17 cellular contexts compared by ENCODE assay signal in the genomic region with DNA sequence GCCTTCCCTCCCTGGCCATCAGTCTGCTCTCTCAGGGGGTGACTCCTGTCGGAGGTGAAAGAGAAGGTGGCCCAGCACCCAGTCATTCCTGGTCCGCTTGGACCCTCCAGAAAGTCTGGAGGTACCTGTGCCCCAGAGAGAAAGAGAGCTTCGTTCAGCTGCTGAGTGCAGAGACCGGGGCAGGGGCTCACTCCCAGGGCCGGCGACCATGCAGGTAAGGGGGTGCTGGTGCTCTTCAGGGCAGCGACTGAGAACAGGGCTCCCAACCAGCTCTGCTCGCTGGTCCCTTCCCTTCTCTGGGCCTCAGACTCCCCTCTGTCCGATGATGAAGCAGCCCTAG. TPM values are rescaled to one million over a fixed set of nuclear protein-coding genes. Genes with fewer than 3 reads are reported as not detected.
DNase-seq lines count a peak whose midpoint lies in the region; ATAC-seq and TF ChIP-seq lines count a peak whose summit lies in the region.
"Had no signal": no experiment of that assay in that cellular context is flagged by ENCODE, and none has a peak within 500 bp of the region (broad histone marks: within the 10 kb centered on the region; RNA-seq: fewer than 3 reads in every experiment).

No MANE protein-coding gene starts in this region.

- H3K4me1 ChIP-seq in Peyer's patch (peaks cover 0 to 75% (median 17%) of the 10 kb centered on the region in 4 donors), esophagus muscularis mucosa (peaks cover 100% of the 10 kb centered on the region in 4 donors), ovary (ENCODE audit: insufficient read depth) (peaks cover 31% of the 10 kb centered on the region), thoracic aorta (ENCODE audit: control insufficient read depth in 1 of 2, low read depth in 2 of 2) (peaks cover 85 to 99% of the 10 kb centered on the region in 2 donors)

- H3K9me3 ChIP-seq in Peyer's patch (no peaks in the 10 kb centered on the region), esophagus muscularis mucosa (no peaks in the 10 kb centered on the region), ovary (no peaks in the 10 kb centered on the region), thoracic aorta (no peaks in the 10 kb centered on the region)

- H3K9me3 Mint-ChIP-seq in activated naive CD4-positive, alpha-beta T cell treated with anti-CD3 and anti-CD28 coated beads for 36 hours = no peaks in the 10 kb centered on the region
- H3K9me3 Mint-ChIP-seq: activated CD4-positive, alpha-beta memory T cell treated with anti-CD3 and anti-CD28 coated beads, Interleukin-2, amount 10 ng/mL, durations not matched to agents 7 days and 5 days; activated T-helper 1 cell treated with anti-CD3 and anti-CD28 coated beads, Interleukin-12 subunit alpha, Interleukin-12 subunit beta, Interleukin-2, Interleukin-4 antibody, amounts not matched to agents 30 ng/mL and 10 ng/mL and 1 ng/mL, durations not matched to agents 14 hours and 24 hours and 36 hours; IgD-negative memory B cell; nephron; stimulated activated effector memory CD8-positive, alpha-beta T cell treated with anti-CD3 and anti-CD28 coated beads, Interleukin-12 subunit alpha, Interleukin-12 subunit beta, amount 100 ng/mL, for 72 hours had no signal

- no peaks in the 10 kb centered on the region for H3K27me3 ChIP-seq in Peyer's patch
- no peaks in the 10 kb centered on the region for H3K27me3 ChIP-seq in esophagus muscularis mucosa
- H3K27me3 ChIP-seq in ovary = no peaks in the 10 kb centered on the region
- no peaks in the 10 kb centered on the region for H3K27me3 ChIP-seq in thoracic aorta (replicated peaks; ENCODE audit: insufficient read depth)

- H3K36me3 ChIP-seq in Peyer's patch (no peaks in the 10 kb centered on the region), esophagus muscularis mucosa (peaks cover 0 to 25% (median 0%) of the 10 kb centered on the region in 4 donors), ovary (no peaks in the 10 kb centered on the region), thoracic aorta (no peaks in the 10 kb centered on the region)

- TF ChIP-seq CTCF in Peyer's patch (IDR thresholded peaks at IDR 0.05) (no peak), esophagus muscularis mucosa (IDR thresholded peaks at IDR 0.05) (no peak), ovary (IDR thresholded peaks at IDR 0.05) (no peak), thoracic aorta (IDR thresholded peaks at IDR 0.05) (no peak)

- H3K4me1 Mint-ChIP-seq in activated naive CD4-positive, alpha-beta T cell treated with anti-CD3 and anti-CD28 coated beads for 36 hours (ENCODE audit: low read depth) = peaks cover 20% of the 10 kb centered on the region

- intact Hi-C loops in esophagus muscularis mucosa (cut with DNase I) = no loop called here
- intact Hi-C loops in ovary (cut with DNase I) = no loop called here
- intact Hi-C loops in activated naive CD4-positive, alpha-beta T cell treated with anti-CD3 and anti-CD28 coated beads for 36 hours (cut with micrococcal nuclease) = no loop called here

- H3K4me3 ChIP-seq in Peyer's patch (no peak overlapping the region), esophagus muscularis mucosa (no peak overlapping the region), ovary (no peak overlapping the region), thoracic aorta (no peak overlapping the region)

- DNase-seq in Peyer's patch (no peak), esophagus muscularis mucosa (ENCODE audit: extremely low spot score) (no peak), ovary (no peak), thoracic aorta (ENCODE audit: low spot score) (no peak), hepatic stellate cell (ENCODE audit: low spot score) (no peak), cerebellar nuclear complex (lab: John Stamatoyannopoulos, UW) (no peak)
- no peak for DNase-seq in activated naive CD4-positive, alpha-beta T cell treated with anti-CD3 and anti-CD28 coated beads for 36 hours
- DNase-seq: activated CD4-positive, alpha-beta memory T cell treated with anti-CD3 and anti-CD28 coated beads, Interleukin-2, amount 10 ng/mL, durations not matched to agents 7 days and 5 days; amygdala; DMS 273 treated with DMSO at 0.1 percent for 48 hours; MV-4-11; NCI-H82 had no signal

- CTCF ChIA-PET in activated naive CD4-positive, alpha-beta T cell treated with anti-CD3 and anti-CD28 coated beads for 36 hours (lab: Charles Lee) = no interaction called here

- H3K4me3 Mint-ChIP-seq in activated naive CD4-positive, alpha-beta T cell treated with anti-CD3 and anti-CD28 coated beads for 36 hours = no peak overlapping the region
- H3K4me3 Mint-ChIP-seq: activated CD4-positive, alpha-beta memory T cell treated with anti-CD3 and anti-CD28 coated beads, Interleukin-2, amount 10 ng/mL, durations not matched to agents 7 days and 5 days; activated T-helper 1 cell treated with anti-CD3 and anti-CD28 coated beads, Interleukin-12 subunit alpha, Interleukin-12 subunit beta, Interleukin-2, Interleukin-4 antibody, amounts not matched to agents 30 ng/mL and 10 ng/mL and 1 ng/mL, durations not matched to agents 14 hours and 24 hours and 36 hours; IgD-negative memory B cell; nephron; stimulated activated effector memory CD8-positive, alpha-beta T cell treated with anti-CD3 and anti-CD28 coated beads, Interleukin-12 subunit alpha, Interleukin-12 subunit beta, amount 100 ng/mL, for 72 hours had no signal

- no peaks in the 10 kb centered on the region for H3K27me3 Mint-ChIP-seq in activated naive CD4-positive, alpha-beta T cell treated with anti-CD3 and anti-CD28 coated beads for 36 hours (ENCODE audit: low read depth)
- H3K27me3 Mint-ChIP-seq: activated CD4-positive, alpha-beta memory T cell treated with anti-CD3 and anti-CD28 coated beads, Interleukin-2, amount 10 ng/mL, durations not matched to agents 7 days and 5 days; IgD-negative memory B cell had no signal

- H3K27ac ChIP-seq in Peyer's patch (peak overlapping the region; percentile 49 to 88 (median 75)), esophagus muscularis mucosa (replicated peaks in 1 of 4) (peak overlapping the region; percentile 93 to 99 (median 98)), ovary (peak overlapping the region; percentile 26 to 55), thoracic aorta (peak overlapping the region; percentile 99)

- TF ChIP-seq EP300 in esophagus muscularis mucosa (IDR thresholded peaks at IDR 0.05) (no peak), ovary (IDR thresholded peaks at IDR 0.05) (no peak)

- 86% methylated on average over 8 of the region's 9 CpGs for WGBS in esophagus muscularis mucosa
- WGBS in ovary, 3 donors = 85 to 88% (median 86%) methylated on average over 9 of the region's 9 CpGs

- TF ChIP-seq POLR2A in Peyer's patch (IDR thresholded peaks at IDR 0.05) = no peak
- TF ChIP-seq POLR2A in esophagus muscularis mucosa (IDR thresholded peaks at IDR 0.05; ENCODE audit: low read depth) = no peak
- TF ChIP-seq POLR2A in ovary (IDR thresholded peaks at IDR 0.05) = no peak

- H3K27ac Mint-ChIP-seq in activated naive CD4-positive, alpha-beta T cell treated with anti-CD3 and anti-CD28 coated beads for 36 hours = no peak overlapping the region
- H3K27ac Mint-ChIP-seq: activated CD4-positive, alpha-beta memory T cell treated with anti-CD3 and anti-CD28 coated beads, Interleukin-2, amount 10 ng/mL, durations not matched to agents 7 days and 5 days; activated T-helper 1 cell treated with anti-CD3 and anti-CD28 coated beads, Interleukin-12 subunit alpha, Interleukin-12 subunit beta, Interleukin-2, Interleukin-4 antibody, amounts not matched to agents 30 ng/mL and 10 ng/mL and 1 ng/mL, durations not matched to agents 14 hours and 24 hours and 36 hours; stimulated activated effector memory CD8-positive, alpha-beta T cell treated with anti-CD3 and anti-CD28 coated beads, Interleukin-12 subunit alpha, Interleukin-12 subunit beta, amount 100 ng/mL, for 72 hours had no signal

- ATAC-seq in thoracic aorta (ENCODE audit: insufficient number of reproducible peaks, low FRiP score, low read depth) = no peak
- ATAC-seq in HG03565 (IDR thresholded peaks at IDR 0.05; ENCODE audit: unreplicated experiment) = no peak
- ATAC-seq: stimulated activated effector memory CD8-positive, alpha-beta T cell treated with anti-CD3 and anti-CD28 coated beads, Interleukin-12 subunit alpha, Interleukin-12 subunit beta, amount 100 ng/mL, for 72 hours had no signal

- no peaks in the 10 kb centered on the region for H3K36me3 Mint-ChIP-seq in activated naive CD4-positive, alpha-beta T cell treated with anti-CD3 and anti-CD28 coated beads for 36 hours (ENCODE audit: low read depth)
- H3K36me3 Mint-ChIP-seq: IgD-negative memory B cell; stimulated activated effector memory CD8-positive, alpha-beta T cell treated with anti-CD3 and anti-CD28 coated beads, Interleukin-12 subunit alpha, Interleukin-12 subunit beta, amount 100 ng/mL, for 72 hours had no signal

RNA-seq across cellular contexts. Expression of a gene that starts 30.1 kb away (rescaled TPM):
- total RNA-seq in Peyer's patch (100 to 1,000 TPM in 3 of 4 donors, 10 to 100 TPM in 1; 68.7 to 199 (median 122) TPM), esophagus muscularis mucosa (1,000 to 10,000 TPM in 1 of 4 donors, 100 to 1,000 TPM in 3; 414 to 1,199 (median 595) TPM), ovary (100 to 1,000 TPM in 4 of 7 donors, 10 to 100 TPM in 3; 27.3 to 294 (median 116) TPM), thoracic aorta (100 to 1,000 TPM; 684 to 846 TPM)
- 10 to 100 TPM; 37.9 to 65.0 TPM for polyA plus RNA-seq in ovary
- total RNA-seq in activated naive CD4-positive, alpha-beta T cell treated with anti-CD3 and anti-CD28 coated beads for 36 hours = 1 to 10 TPM; 4.5 to 4.9 TPM

Comparison
In these comparisons a context has a peak if more than half of its experiments do, and no peak if none do; other contexts are left out.
1. H3K27ac ChIP-seq: peak in every context shown above with its lines; median percentile 99 in thoracic aorta; 98 in esophagus muscularis mucosa; 75 in Peyer's patch; 40 in ovary.
2. RNA of a gene that starts 30.1 kb away (total RNA-seq): 684 to 846 TPM in thoracic aorta, 414 to 1,199 TPM in esophagus muscularis mucosa, 68.7 to 199 TPM in Peyer's patch and 27.3 to 294 TPM in ovary; 4.5 to 4.9 TPM in activated naive CD4-positive, alpha-beta T cell treated with anti-CD3 and anti-CD28 coated beads for 36 hours; every median in the first group is over 4 times any median in the second.